Comparison of ENCODE assay signal across 29 cellular contexts in genomic region chr20:25355866-25356265, GRCh38. TPM values are rescaled to one million over a fixed set of nuclear protein-coding genes. Genes with fewer than 3 reads are reported as not detected.
A peak's percentile ranks its signal among the peaks of the same experiment; 100 is the strongest.
DNase-seq lines count a peak whose midpoint lies in the region; ATAC-seq, FAIRE-seq and TF ChIP-seq lines count a peak whose summit lies in the region.
"Had no signal": no experiment of that assay in that cellular context is flagged by ENCODE, and none has a peak within 500 bp of the region (broad histone marks: within the 10 kb centered on the region; RNA-seq: fewer than 3 reads in every experiment).

No MANE protein-coding gene starts in this region.

- H3K9me3 ChIP-seq in HUES64 (ENCODE audit: insufficient read depth, low read depth, low read length) = no peaks in the 10 kb centered on the region
- H3K9me3 ChIP-seq: MG63, mucosa of descending colon, vagina had no signal

- ATAC-seq in GM18868 (IDR thresholded peaks at IDR 0.05; ENCODE audit: unreplicated experiment) (no peak), HG03442 (IDR thresholded peaks at IDR 0.05; ENCODE audit: unreplicated experiment) (no peak)
- ATAC-seq: activated CD4-positive, CD25-positive, alpha-beta regulatory T cell treated with anti-CD3 and anti-CD28 coated beads, Interleukin-2, amount 50 U/mL, for 24 hours; activated naive CD8-positive, alpha-beta T cell treated with anti-CD3 and anti-CD28 coated beads, Interleukin-2, amount 50 U/mL, for 24 hours; natural killer cell; PC-3 had no signal

- no peak overlapping the region; the same call in 1 of the 2 replicates for H3K9ac ChIP-seq in HUES64 (ENCODE audit: low read depth, low read length)

- DNase-seq in caudate nucleus (lab: John Stamatoyannopoulos, UW) (peak in 1 of 61 donors; percentile 17), medulla oblongata (ENCODE audit: extremely low spot score) (peak; percentile 70), GM12892 (ENCODE audit: insufficient read length) (no peak)
- DNase-seq: activated CD4-positive, alpha-beta memory T cell treated with anti-CD3 and anti-CD28 coated beads, Interleukin-2, amount 10 ng/mL, durations not matched to agents 7 days and 5 days; activated CD8-positive, alpha-beta memory T cell treated with anti-CD3 and anti-CD28 coated beads, Interleukin-2, amount 50 U/mL, for 4 hours; activated naive CD4-positive, alpha-beta T cell; activated naive CD8-positive, alpha-beta T cell treated with anti-CD3 and anti-CD28 coated beads, Interleukin-2, amount 50 U/mL, for 24 hours; KG1; left cardiac atrium; MG63; natural killer cell; NCI-H1417 treated with DMSO at 0.1 percent for 48 hours; NCI-H2081 treated with DMSO at 0.1 percent for 48 hours; NCI-H2227 treated with DMSO at 0.1 percent for 48 hours; PC-3; stimulated activated naive CD4-positive, alpha-beta T cell treated with Interleukin-2 at 50 U/mL for 16 hours; T-helper 1 cell had no signal

- H3K4me3 ChIP-seq in HUES64 (ENCODE audit: low read length) = no peak overlapping the region
- H3K4me3 ChIP-seq: lung, MG63, mucosa of descending colon, SK-N-MC, skin epidermis, vagina had no signal

- peak overlapping the region; percentile 64 for H3K27ac ChIP-seq in HUES64 (ENCODE audit: low read depth, low read length)
- peak overlapping the region; percentile 85 for H3K27ac ChIP-seq in caudate nucleus (ENCODE audit: low read depth, low read length)
- peak overlapping the region; percentile 54 for H3K27ac ChIP-seq in temporal lobe (ENCODE audit: low read depth, low read length)
- H3K27ac ChIP-seq: SK-N-MC, vagina had no signal

- no peak for TF ChIP-seq POLR2A in GM12892 (IDR thresholded peaks at IDR 0.05; ENCODE audit: low read depth, low read length)

- peaks cover 61% of the 10 kb centered on the region for H3K4me1 ChIP-seq in HUES64 (ENCODE audit: insufficient read depth, low read length)

- no peaks in the 10 kb centered on the region for H3K27me3 ChIP-seq in HUES64 (ENCODE audit: insufficient read depth, low read length)
- H3K27me3 ChIP-seq: MG63, vagina had no signal

- 86% methylated on average over 2 of the region's 2 CpGs for WGBS in HUES64

- H3K36me3 ChIP-seq in HUES64 (ENCODE audit: insufficient read depth, low read length) = no peaks in the 10 kb centered on the region
- H3K36me3 ChIP-seq: MG63, vagina had no signal

- no peak for FAIRE-seq in GM12892 (lab: Jason Lieb, UNC)
- FAIRE-seq: frontal cortex, HTR-8/SVneo had no signal

RNA-seq across cellular contexts. Expression of gene ABHD12, which starts 34.8 kb away (rescaled TPM):
- 42.1 TPM for polyA plus RNA-seq in HUES64 (2013, experiment 1 of 2)
- polyA plus RNA-seq in HUES64 (2013, experiment 2 of 2) = 39.9 TPM
- 25.1 TPM for total RNA-seq in temporal lobe
- polyA plus RNA-seq in GM12892 (2012; ENCODE audit: missing spikeins) = 29.1 TPM

RNA-seq across cellular contexts. Expression of gene GINS1, which starts 51.6 kb away (rescaled TPM):
- polyA plus RNA-seq in HUES64 (2013, experiment 1 of 2) = 41.1 TPM
- polyA plus RNA-seq in HUES64 (2013, experiment 2 of 2) = 42.5 TPM
- 6.4 TPM for total RNA-seq in temporal lobe
- polyA plus RNA-seq in GM12892 (2012; ENCODE audit: missing spikeins) = 17.0 TPM
